ENCODE assay signal across 1 cellular context in the genomic region with DNA sequence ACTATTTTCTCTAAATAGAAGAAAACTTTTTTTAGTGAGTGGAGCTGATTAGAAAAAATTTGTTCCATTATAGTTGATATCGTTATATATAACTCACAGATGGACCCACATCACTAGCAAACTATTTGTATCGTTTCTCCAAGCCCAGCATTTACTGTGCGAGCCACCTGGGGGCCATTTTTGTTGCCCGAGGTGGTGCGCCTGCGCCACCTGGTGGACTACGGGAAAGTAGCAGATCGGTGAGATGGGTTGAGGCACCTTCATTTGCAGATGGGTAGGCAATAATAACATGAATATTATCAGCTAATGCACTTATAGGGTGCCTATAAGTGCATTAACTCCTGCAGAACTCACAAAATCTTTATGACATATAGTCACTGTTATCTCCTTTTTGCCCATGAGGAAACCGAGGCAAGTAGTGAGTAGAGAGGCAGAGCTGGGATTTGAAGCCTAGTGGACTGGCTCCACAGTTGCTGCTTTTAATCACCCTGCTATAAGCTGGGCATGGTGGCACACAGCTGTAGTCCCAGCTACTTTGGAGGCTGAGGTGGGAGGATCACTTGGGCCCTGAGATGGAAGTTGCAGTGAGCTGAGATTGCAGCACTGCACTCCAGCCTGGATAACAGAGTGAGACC.
TF ChIP-seq lines count a peak whose summit lies in the region.

No MANE protein-coding gene starts in this region.

TF ChIP-seq in K562, 482 proteins besides CTCF, POLR2A, EP300 and RAD21 (continued from another document and continues in another):
- TF ChIP-seq, protein P1, sequence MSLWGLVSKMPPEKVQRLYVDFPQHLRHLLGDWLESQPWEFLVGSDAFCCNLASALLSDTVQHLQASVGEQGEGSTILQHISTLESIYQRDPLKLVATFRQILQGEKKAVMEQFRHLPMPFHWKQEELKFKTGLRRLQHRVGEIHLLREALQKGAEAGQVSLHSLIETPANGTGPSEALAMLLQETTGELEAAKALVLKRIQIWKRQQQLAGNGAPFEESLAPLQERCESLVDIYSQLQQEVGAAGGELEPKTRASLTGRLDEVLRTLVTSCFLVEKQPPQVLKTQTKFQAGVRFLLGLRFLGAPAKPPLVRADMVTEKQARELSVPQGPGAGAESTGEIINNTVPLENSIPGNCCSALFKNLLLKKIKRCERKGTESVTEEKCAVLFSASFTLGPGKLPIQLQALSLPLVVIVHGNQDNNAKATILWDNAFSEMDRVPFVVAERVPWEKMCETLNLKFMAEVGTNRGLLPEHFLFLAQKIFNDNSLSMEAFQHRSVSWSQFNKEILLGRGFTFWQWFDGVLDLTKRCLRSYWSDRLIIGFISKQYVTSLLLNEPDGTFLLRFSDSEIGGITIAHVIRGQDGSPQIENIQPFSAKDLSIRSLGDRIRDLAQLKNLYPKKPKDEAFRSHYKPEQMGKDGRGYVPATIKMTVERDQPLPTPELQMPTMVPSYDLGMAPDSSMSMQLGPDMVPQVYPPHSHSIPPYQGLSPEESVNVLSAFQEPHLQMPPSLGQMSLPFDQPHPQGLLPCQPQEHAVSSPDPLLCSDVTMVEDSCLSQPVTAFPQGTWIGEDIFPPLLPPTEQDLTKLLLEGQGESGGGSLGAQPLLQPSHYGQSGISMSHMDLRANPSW (CRISPR knock-in tag; IDR thresholded peaks at IDR 0.05), result no peak
- TF ChIP-seq NRF1 (conservative IDR thresholded peaks at IDR 0.05 in 1 of 2, IDR thresholded peaks at IDR 0.05 in 1 of 2) (0 out of 4 replicates have a peak, but pooled peaks have one; percentile 39 to 45), HNRNPUL1 (IDR thresholded peaks at IDR 0.05; ENCODE audit: low read length) (no peak), YY1 (IDR thresholded peaks at IDR 0.05; ENCODE audit: borderline replicate concordance in 1 of 3, control insufficient read depth in 1 of 3, extremely low read depth in 1 of 3, insufficient read depth in 3 of 3, insufficient read length in 1 of 3, insufficient replicate concordance in 2 of 3, low read depth in 1 of 3, low read length in 2 of 3) (peak; percentile 44 to 87 (median 74)), U2AF1 (optimal IDR thresholded peaks at IDR 0.05; ENCODE audit: low read depth, low read length) (no peak), ZNF586 (CRISPR knock-in tag; conservative IDR thresholded peaks at IDR 0.05) (no peak), HNRNPH1 (optimal IDR thresholded peaks at IDR 0.05; ENCODE audit: low read depth, low read length) (no peak), SMC3 (conservative IDR thresholded peaks at IDR 0.05; ENCODE audit: insufficient read depth, low read depth, low read length) (peak; percentile 57), FOXJ2 (tag; IDR thresholded peaks at IDR 0.05) (no peak)
- TF ChIP-seq, protein P2, sequence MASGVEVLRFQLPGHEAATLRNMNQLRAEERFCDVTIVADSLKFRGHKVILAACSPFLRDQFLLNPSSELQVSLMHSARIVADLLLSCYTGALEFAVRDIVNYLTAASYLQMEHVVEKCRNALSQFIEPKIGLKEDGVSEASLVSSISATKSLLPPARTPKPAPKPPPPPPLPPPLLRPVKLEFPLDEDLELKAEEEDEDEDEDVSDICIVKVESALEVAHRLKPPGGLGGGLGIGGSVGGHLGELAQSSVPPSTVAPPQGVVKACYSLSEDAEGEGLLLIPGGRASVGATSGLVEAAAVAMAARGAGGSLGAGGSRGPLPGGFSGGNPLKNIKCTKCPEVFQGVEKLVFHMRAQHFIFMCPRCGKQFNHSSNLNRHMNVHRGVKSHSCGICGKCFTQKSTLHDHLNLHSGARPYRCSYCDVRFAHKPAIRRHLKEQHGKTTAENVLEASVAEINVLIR (CRISPR knock-in tag; IDR thresholded peaks at IDR 0.05), result no peak
- TF ChIP-seq, protein P3, sequence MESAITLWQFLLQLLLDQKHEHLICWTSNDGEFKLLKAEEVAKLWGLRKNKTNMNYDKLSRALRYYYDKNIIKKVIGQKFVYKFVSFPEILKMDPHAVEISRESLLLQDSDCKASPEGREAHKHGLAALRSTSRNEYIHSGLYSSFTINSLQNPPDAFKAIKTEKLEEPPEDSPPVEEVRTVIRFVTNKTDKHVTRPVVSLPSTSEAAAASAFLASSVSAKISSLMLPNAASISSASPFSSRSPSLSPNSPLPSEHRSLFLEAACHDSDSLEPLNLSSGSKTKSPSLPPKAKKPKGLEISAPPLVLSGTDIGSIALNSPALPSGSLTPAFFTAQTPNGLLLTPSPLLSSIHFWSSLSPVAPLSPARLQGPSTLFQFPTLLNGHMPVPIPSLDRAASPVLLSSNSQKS (CRISPR knock-in tag; IDR thresholded peaks at IDR 0.05), result no peak
- TF ChIP-seq, protein P4, sequence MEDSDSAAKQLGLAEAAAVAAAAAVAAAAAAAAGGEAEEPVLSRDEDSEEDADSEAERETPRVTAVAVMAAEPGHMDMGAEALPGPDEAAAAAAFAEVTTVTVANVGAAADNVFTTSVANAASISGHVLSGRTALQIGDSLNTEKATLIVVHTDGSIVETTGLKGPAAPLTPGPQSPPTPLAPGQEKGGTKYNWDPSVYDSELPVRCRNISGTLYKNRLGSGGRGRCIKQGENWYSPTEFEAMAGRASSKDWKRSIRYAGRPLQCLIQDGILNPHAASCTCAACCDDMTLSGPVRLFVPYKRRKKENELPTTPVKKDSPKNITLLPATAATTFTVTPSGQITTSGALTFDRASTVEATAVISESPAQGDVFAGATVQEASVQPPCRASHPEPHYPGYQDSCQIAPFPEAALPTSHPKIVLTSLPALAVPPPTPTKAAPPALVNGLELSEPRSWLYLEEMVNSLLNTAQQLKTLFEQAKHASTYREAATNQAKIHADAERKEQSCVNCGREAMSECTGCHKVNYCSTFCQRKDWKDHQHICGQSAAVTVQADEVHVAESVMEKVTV (CRISPR knock-in tag; IDR thresholded peaks at IDR 0.05), result peak; percentile 43
- TF ChIP-seq, protein P5, sequence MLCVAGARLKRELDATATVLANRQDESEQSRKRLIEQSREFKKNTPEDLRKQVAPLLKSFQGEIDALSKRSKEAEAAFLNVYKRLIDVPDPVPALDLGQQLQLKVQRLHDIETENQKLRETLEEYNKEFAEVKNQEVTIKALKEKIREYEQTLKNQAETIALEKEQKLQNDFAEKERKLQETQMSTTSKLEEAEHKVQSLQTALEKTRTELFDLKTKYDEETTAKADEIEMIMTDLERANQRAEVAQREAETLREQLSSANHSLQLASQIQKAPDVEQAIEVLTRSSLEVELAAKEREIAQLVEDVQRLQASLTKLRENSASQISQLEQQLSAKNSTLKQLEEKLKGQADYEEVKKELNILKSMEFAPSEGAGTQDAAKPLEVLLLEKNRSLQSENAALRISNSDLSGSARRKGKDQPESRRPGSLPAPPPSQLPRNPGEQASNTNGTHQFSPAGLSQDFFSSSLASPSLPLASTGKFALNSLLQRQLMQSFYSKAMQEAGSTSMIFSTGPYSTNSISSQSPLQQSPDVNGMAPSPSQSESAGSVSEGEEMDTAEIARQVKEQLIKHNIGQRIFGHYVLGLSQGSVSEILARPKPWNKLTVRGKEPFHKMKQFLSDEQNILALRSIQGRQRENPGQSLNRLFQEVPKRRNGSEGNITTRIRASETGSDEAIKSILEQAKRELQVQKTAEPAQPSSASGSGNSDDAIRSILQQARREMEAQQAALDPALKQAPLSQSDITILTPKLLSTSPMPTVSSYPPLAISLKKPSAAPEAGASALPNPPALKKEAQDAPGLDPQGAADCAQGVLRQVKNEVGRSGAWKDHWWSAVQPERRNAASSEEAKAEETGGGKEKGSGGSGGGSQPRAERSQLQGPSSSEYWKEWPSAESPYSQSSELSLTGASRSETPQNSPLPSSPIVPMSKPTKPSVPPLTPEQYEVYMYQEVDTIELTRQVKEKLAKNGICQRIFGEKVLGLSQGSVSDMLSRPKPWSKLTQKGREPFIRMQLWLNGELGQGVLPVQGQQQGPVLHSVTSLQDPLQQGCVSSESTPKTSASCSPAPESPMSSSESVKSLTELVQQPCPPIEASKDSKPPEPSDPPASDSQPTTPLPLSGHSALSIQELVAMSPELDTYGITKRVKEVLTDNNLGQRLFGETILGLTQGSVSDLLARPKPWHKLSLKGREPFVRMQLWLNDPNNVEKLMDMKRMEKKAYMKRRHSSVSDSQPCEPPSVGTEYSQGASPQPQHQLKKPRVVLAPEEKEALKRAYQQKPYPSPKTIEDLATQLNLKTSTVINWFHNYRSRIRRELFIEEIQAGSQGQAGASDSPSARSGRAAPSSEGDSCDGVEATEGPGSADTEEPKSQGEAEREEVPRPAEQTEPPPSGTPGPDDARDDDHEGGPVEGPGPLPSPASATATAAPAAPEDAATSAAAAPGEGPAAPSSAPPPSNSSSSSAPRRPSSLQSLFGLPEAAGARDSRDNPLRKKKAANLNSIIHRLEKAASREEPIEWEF (CRISPR knock-in tag; IDR thresholded peaks at IDR 0.05), result no peak
- TF ChIP-seq, protein P6, sequence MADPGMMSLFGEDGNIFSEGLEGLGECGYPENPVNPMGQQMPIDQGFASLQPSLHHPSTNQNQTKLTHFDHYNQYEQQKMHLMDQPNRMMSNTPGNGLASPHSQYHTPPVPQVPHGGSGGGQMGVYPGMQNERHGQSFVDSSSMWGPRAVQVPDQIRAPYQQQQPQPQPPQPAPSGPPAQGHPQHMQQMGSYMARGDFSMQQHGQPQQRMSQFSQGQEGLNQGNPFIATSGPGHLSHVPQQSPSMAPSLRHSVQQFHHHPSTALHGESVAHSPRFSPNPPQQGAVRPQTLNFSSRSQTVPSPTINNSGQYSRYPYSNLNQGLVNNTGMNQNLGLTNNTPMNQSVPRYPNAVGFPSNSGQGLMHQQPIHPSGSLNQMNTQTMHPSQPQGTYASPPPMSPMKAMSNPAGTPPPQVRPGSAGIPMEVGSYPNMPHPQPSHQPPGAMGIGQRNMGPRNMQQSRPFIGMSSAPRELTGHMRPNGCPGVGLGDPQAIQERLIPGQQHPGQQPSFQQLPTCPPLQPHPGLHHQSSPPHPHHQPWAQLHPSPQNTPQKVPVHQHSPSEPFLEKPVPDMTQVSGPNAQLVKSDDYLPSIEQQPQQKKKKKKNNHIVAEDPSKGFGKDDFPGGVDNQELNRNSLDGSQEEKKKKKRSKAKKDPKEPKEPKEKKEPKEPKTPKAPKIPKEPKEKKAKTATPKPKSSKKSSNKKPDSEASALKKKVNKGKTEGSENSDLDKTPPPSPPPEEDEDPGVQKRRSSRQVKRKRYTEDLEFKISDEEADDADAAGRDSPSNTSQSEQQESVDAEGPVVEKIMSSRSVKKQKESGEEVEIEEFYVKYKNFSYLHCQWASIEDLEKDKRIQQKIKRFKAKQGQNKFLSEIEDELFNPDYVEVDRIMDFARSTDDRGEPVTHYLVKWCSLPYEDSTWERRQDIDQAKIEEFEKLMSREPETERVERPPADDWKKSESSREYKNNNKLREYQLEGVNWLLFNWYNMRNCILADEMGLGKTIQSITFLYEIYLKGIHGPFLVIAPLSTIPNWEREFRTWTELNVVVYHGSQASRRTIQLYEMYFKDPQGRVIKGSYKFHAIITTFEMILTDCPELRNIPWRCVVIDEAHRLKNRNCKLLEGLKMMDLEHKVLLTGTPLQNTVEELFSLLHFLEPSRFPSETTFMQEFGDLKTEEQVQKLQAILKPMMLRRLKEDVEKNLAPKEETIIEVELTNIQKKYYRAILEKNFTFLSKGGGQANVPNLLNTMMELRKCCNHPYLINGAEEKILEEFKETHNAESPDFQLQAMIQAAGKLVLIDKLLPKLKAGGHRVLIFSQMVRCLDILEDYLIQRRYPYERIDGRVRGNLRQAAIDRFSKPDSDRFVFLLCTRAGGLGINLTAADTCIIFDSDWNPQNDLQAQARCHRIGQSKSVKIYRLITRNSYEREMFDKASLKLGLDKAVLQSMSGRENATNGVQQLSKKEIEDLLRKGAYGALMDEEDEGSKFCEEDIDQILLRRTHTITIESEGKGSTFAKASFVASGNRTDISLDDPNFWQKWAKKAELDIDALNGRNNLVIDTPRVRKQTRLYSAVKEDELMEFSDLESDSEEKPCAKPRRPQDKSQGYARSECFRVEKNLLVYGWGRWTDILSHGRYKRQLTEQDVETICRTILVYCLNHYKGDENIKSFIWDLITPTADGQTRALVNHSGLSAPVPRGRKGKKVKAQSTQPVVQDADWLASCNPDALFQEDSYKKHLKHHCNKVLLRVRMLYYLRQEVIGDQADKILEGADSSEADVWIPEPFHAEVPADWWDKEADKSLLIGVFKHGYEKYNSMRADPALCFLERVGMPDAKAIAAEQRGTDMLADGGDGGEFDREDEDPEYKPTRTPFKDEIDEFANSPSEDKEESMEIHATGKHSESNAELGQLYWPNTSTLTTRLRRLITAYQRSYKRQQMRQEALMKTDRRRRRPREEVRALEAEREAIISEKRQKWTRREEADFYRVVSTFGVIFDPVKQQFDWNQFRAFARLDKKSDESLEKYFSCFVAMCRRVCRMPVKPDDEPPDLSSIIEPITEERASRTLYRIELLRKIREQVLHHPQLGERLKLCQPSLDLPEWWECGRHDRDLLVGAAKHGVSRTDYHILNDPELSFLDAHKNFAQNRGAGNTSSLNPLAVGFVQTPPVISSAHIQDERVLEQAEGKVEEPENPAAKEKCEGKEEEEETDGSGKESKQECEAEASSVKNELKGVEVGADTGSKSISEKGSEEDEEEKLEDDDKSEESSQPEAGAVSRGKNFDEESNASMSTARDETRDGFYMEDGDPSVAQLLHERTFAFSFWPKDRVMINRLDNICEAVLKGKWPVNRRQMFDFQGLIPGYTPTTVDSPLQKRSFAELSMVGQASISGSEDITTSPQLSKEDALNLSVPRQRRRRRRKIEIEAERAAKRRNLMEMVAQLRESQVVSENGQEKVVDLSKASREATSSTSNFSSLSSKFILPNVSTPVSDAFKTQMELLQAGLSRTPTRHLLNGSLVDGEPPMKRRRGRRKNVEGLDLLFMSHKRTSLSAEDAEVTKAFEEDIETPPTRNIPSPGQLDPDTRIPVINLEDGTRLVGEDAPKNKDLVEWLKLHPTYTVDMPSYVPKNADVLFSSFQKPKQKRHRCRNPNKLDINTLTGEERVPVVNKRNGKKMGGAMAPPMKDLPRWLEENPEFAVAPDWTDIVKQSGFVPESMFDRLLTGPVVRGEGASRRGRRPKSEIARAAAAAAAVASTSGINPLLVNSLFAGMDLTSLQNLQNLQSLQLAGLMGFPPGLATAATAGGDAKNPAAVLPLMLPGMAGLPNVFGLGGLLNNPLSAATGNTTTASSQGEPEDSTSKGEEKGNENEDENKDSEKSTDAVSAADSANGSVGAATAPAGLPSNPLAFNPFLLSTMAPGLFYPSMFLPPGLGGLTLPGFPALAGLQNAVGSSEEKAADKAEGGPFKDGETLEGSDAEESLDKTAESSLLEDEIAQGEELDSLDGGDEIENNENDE (IDR thresholded peaks at IDR 0.05; ENCODE audit: low read depth, low read length), result no peak
- TF ChIP-seq, protein P7, sequence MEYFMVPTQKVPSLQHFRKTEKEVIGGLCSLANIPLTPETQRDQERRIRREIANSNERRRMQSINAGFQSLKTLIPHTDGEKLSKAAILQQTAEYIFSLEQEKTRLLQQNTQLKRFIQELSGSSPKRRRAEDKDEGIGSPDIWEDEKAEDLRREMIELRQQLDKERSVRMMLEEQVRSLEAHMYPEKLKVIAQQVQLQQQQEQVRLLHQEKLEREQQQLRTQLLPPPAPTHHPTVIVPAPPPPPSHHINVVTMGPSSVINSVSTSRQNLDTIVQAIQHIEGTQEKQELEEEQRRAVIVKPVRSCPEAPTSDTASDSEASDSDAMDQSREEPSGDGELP (CRISPR knock-in tag; IDR thresholded peaks at IDR 0.05; ENCODE audit: borderline replicate concordance), result 0 out of 2 replicates have a peak, but pooled peaks have one; percentile 16
- TF ChIP-seq, protein P8, sequence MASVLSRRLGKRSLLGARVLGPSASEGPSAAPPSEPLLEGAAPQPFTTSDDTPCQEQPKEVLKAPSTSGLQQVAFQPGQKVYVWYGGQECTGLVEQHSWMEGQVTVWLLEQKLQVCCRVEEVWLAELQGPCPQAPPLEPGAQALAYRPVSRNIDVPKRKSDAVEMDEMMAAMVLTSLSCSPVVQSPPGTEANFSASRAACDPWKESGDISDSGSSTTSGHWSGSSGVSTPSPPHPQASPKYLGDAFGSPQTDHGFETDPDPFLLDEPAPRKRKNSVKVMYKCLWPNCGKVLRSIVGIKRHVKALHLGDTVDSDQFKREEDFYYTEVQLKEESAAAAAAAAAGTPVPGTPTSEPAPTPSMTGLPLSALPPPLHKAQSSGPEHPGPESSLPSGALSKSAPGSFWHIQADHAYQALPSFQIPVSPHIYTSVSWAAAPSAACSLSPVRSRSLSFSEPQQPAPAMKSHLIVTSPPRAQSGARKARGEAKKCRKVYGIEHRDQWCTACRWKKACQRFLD (CRISPR knock-in tag; IDR thresholded peaks at IDR 0.05), result no peak
